Comparison of ENCODE assay signal across 24 cellular contexts in genomic region chr11:46976182-46976854, GRCh38. TPM values are rescaled to one million over a fixed set of nuclear protein-coding genes. Genes with fewer than 3 reads are reported as not detected.
DNase-seq lines count a peak whose midpoint lies in the region; ATAC-seq and TF ChIP-seq lines count a peak whose summit lies in the region.
"Had no signal": no experiment of that assay in that cellular context is flagged by ENCODE, and none has a peak within 500 bp of the region (broad histone marks: within the 10 kb centered on the region; RNA-seq: fewer than 3 reads in every experiment).

No MANE protein-coding gene starts in this region.

- H3K4me3 Mint-ChIP-seq in activated T-helper 17 cell treated with anti-CD3 and anti-CD28 coated beads, Interleukin-2, amount 50 U/mL, for 72 hours, result no peak overlapping the region
- H3K4me3 Mint-ChIP-seq in mesothelial cell of epicardium, result no peak overlapping the region
- no peak overlapping the region for H3K4me3 Mint-ChIP-seq in activated CD8-positive, alpha-beta T cell treated with anti-CD3 and anti-CD28 coated beads, Interleukin-2, amount 10 ng/mL, durations not matched to agents 7 days and 5 days
- H3K4me3 Mint-ChIP-seq: activated CD8-positive, alpha-beta memory T cell treated with anti-CD3 and anti-CD28 coated beads, Interleukin-2, amount 10 ng/mL, durations not matched to agents 7 days and 5 days; activated naive CD8-positive, alpha-beta T cell; IgD-negative memory B cell had no signal

- no peaks in the 10 kb centered on the region for H3K36me3 Mint-ChIP-seq in activated T-helper 17 cell treated with anti-CD3 and anti-CD28 coated beads, Interleukin-2, amount 50 U/mL, for 72 hours (ENCODE audit: low read depth)
- no peaks in the 10 kb centered on the region for H3K36me3 Mint-ChIP-seq in mesothelial cell of epicardium
- H3K36me3 Mint-ChIP-seq in activated CD8-positive, alpha-beta T cell treated with anti-CD3 and anti-CD28 coated beads, Interleukin-2, amount 10 ng/mL, durations not matched to agents 7 days and 5 days (ENCODE audit: low read depth), result no peaks in the 10 kb centered on the region

- H3K27me3 ChIP-seq in A673 (replicated peaks; ENCODE audit: insufficient read depth, low read depth, low read length, poor library complexity), result no peaks in the 10 kb centered on the region
- H3K27me3 ChIP-seq: ascending aorta, testis, vagina had no signal

- H3K4me1 Mint-ChIP-seq in activated T-helper 17 cell treated with anti-CD3 and anti-CD28 coated beads, Interleukin-2, amount 50 U/mL, for 72 hours, result no peaks in the 10 kb centered on the region
- peaks cover 13% of the 10 kb centered on the region for H3K4me1 Mint-ChIP-seq in mesothelial cell of epicardium
- peaks cover 4% of the 10 kb centered on the region for H3K4me1 Mint-ChIP-seq in activated CD8-positive, alpha-beta T cell treated with anti-CD3 and anti-CD28 coated beads, Interleukin-2, amount 10 ng/mL, durations not matched to agents 7 days and 5 days (ENCODE audit: low read depth)

- DNase-seq in A673 (ENCODE audit: low spot score) (no peak), GM13977 (ENCODE audit: low spot score) (peak; percentile 38), mesothelial cell of epicardium (ENCODE audit: low spot score in 2 of 2, unreplicated experiment in 2 of 2) (no peak), kidney tubule cell (ENCODE audit: low spot score) (no peak)
- no peak for DNase-seq in activated CD8-positive, alpha-beta T cell treated with anti-CD3 and anti-CD28 coated beads, Interleukin-2, amount 10 ng/mL, durations not matched to agents 7 days and 5 days
- DNase-seq: ACHN; activated CD8-positive, alpha-beta memory T cell treated with anti-CD3 and anti-CD28 coated beads, Interleukin-2, amount 10 ng/mL, durations not matched to agents 7 days and 5 days; central memory CD4-positive, alpha-beta T cell; GF-D8; GM23248; kidney glomerular epithelial cell; NCI-H1105; NCI-H2227 treated with DMSO at 0.1 percent for 48 hours; testis had no signal

- TF ChIP-seq CTCF in A673 (conservative IDR thresholded peaks at IDR 0.05; ENCODE audit: low read depth, low read length) (no peak), GM13977 (IDR thresholded peaks at IDR 0.05; ENCODE audit: extremely low read depth, insufficient read depth, missing control alignments) (no peak), mesothelial cell of epicardium (IDR thresholded peaks at IDR 0.05; ENCODE audit: unreplicated experiment) (no peak)

- H3K4me1 ChIP-seq in A673 (ENCODE audit: insufficient read depth, low read length, poor library complexity, severe bottlenecking), result peaks cover 27% of the 10 kb centered on the region
- H3K4me1 ChIP-seq: ascending aorta, testis, vagina had no signal

- POLR2A ChIA-PET in A673 (lab: Charles Lee; ENCODE audit: low non-redundant PET), result interaction anchor here (0.6 kb wide), 3 partner anchors 42 to 256 kb away, joined by 3 to 8 read pairs (median 8); no protein-coding TSS in a partner anchor
- POLR2A ChIA-PET in activated CD8-positive, alpha-beta T cell treated with anti-CD3 and anti-CD28 coated beads, Interleukin-2, amount 10 ng/mL, durations not matched to agents 7 days and 5 days (lab: Charles Lee), result no interaction called here

- intact Hi-C loops in A673 (cut with micrococcal nuclease; ENCODE audit: unreplicated experiment), result no loop called here

- no peaks in the 10 kb centered on the region for H3K36me3 ChIP-seq in A673 (ENCODE audit: insufficient read depth, low read length, poor library complexity, severe bottlenecking)
- H3K36me3 ChIP-seq: ascending aorta, vagina had no signal

- no peaks in the 10 kb centered on the region for H3K9me3 ChIP-seq in A673 (ENCODE audit: low read depth, low read length, poor library complexity, severe bottlenecking)
- H3K9me3 ChIP-seq: ascending aorta, testis, vagina had no signal

- in situ Hi-C loops in GM13977 (cut with MboI; ENCODE audit: low pct_unique_long_range_greater_than_20kb, low sequenced_read_pairs, unreplicated experiment), result no loop called here

- CTCF ChIA-PET in A673 (lab: Charles Lee), result no interaction called here
- CTCF ChIA-PET in activated CD8-positive, alpha-beta T cell treated with anti-CD3 and anti-CD28 coated beads, Interleukin-2, amount 10 ng/mL, durations not matched to agents 7 days and 5 days (lab: Charles Lee), result no interaction called here

- BruUV-seq in A673 (replicated peaks; lab: Mats Ljungman, UMichigan), result no TSS peak

- H3K4me3 ChIP-seq in A673 (ENCODE audit: low read depth, low read length, poor library complexity, severe bottlenecking), result no peak overlapping the region
- H3K4me3 ChIP-seq: ascending aorta, GM23248, testis, vagina had no signal

- peak; percentile 65 for ATAC-seq in activated T-helper 17 cell treated with anti-CD3 and anti-CD28 coated beads, Interleukin-2, amount 50 U/mL, for 72 hours (replicated peaks)
- ATAC-seq in HG02763 (IDR thresholded peaks at IDR 0.05; ENCODE audit: unreplicated experiment), result no peak
- ATAC-seq in HG03439 (IDR thresholded peaks at IDR 0.05; ENCODE audit: unreplicated experiment), result no peak
- ATAC-seq in activated CD8-positive, alpha-beta T cell treated with anti-CD3 and anti-CD28 coated beads, Interleukin-2, amount 10 ng/mL, durations not matched to agents 7 days and 5 days, result no peak
- ATAC-seq: activated CD8-positive, alpha-beta memory T cell treated with anti-CD3 and anti-CD28 coated beads, Interleukin-2, amount 10 ng/mL, durations not matched to agents 7 days and 5 days; SK-N-SH treated with all-trans-retinoic acid at 6 μM for 48 hours had no signal

- no peaks in the 10 kb centered on the region for H3K27me3 Mint-ChIP-seq in activated T-helper 17 cell treated with anti-CD3 and anti-CD28 coated beads, Interleukin-2, amount 50 U/mL, for 72 hours
- no peaks in the 10 kb centered on the region for H3K27me3 Mint-ChIP-seq in mesothelial cell of epicardium (ENCODE audit: low read depth)
- no peaks in the 10 kb centered on the region for H3K27me3 Mint-ChIP-seq in activated CD8-positive, alpha-beta T cell treated with anti-CD3 and anti-CD28 coated beads, Interleukin-2, amount 10 ng/mL, durations not matched to agents 7 days and 5 days (ENCODE audit: low read depth)
- H3K27me3 Mint-ChIP-seq: activated CD8-positive, alpha-beta memory T cell treated with anti-CD3 and anti-CD28 coated beads, Interleukin-2, amount 10 ng/mL, durations not matched to agents 7 days and 5 days; activated naive CD8-positive, alpha-beta T cell; IgD-negative memory B cell had no signal

- H3K27ac ChIP-seq in A673 (ENCODE audit: low read depth, low read length, poor library complexity, severe bottlenecking), result peak overlapping the region; percentile 38
- H3K27ac ChIP-seq: ascending aorta, GM23248, RWPE1, testis, vagina had no signal

- no peak overlapping the region for H3K27ac Mint-ChIP-seq in activated T-helper 17 cell treated with anti-CD3 and anti-CD28 coated beads, Interleukin-2, amount 50 U/mL, for 72 hours
- H3K27ac Mint-ChIP-seq in mesothelial cell of epicardium, result peak overlapping the region; percentile 39
- H3K27ac Mint-ChIP-seq in activated CD8-positive, alpha-beta T cell treated with anti-CD3 and anti-CD28 coated beads, Interleukin-2, amount 10 ng/mL, durations not matched to agents 7 days and 5 days, result no peak overlapping the region
- H3K27ac Mint-ChIP-seq: activated CD8-positive, alpha-beta memory T cell treated with anti-CD3 and anti-CD28 coated beads, Interleukin-2, amount 10 ng/mL, durations not matched to agents 7 days and 5 days; activated naive CD8-positive, alpha-beta T cell; activated T-helper 2 cell treated with anti-CD3 and anti-CD28 coated beads, Interferon-gamma antibody, Interleukin-2, Interleukin-4, amounts not matched to agents 10 μg/mL and 5 μg/mL and 100 μg/mL, durations not matched to agents 14 hours and 24 hours and 36 hours; IgD-negative memory B cell had no signal

- H3K9me3 Mint-ChIP-seq in activated T-helper 17 cell treated with anti-CD3 and anti-CD28 coated beads, Interleukin-2, amount 50 U/mL, for 72 hours, result no peaks in the 10 kb centered on the region
- H3K9me3 Mint-ChIP-seq in mesothelial cell of epicardium, result no peaks in the 10 kb centered on the region
- H3K9me3 Mint-ChIP-seq in activated CD8-positive, alpha-beta T cell treated with anti-CD3 and anti-CD28 coated beads, Interleukin-2, amount 10 ng/mL, durations not matched to agents 7 days and 5 days (ENCODE audit: insufficient read depth), result no peaks in the 10 kb centered on the region
- H3K9me3 Mint-ChIP-seq: activated T-helper 2 cell treated with anti-CD3 and anti-CD28 coated beads, Interferon-gamma antibody, Interleukin-2, Interleukin-4, amounts not matched to agents 10 μg/mL and 5 μg/mL and 100 μg/mL, durations not matched to agents 14 hours and 24 hours and 36 hours; IgD-negative memory B cell had no signal

RNA-seq across cellular contexts. Expression of gene CSTPP1, which starts 39.8 kb away (rescaled TPM):
- total RNA-seq in A673 (2021), result 79.3 and 89.7 TPM in 2 replicates
- total RNA-seq in activated T-helper 17 cell treated with anti-CD3 and anti-CD28 coated beads, Interleukin-2, amount 50 U/mL, for 72 hours, result 10 to 100 TPM; 15.2 to 19.4 TPM
- total RNA-seq in mesothelial cell of epicardium, result 42.9 to 44.7 TPM (median 44.0 TPM) in 3 replicates
- total RNA-seq in activated CD8-positive, alpha-beta T cell treated with anti-CD3 and anti-CD28 coated beads, Interleukin-2, amount 10 ng/mL, durations not matched to agents 7 days and 5 days, result 10 to 100 TPM; 15.6 to 15.8 TPM

RNA-seq across cellular contexts. Expression of gene LRP4, which starts 58.0 kb away (rescaled TPM):
- 31.8 and 39.6 TPM in 2 replicates for total RNA-seq in A673 (2021)
- total RNA-seq in activated T-helper 17 cell treated with anti-CD3 and anti-CD28 coated beads, Interleukin-2, amount 50 U/mL, for 72 hours, result under 1 TPM; 0.08 to 0.11 TPM
- total RNA-seq in mesothelial cell of epicardium, result 26.2 to 29.2 TPM (median 26.8 TPM) in 3 replicates
- not detected for total RNA-seq in activated CD8-positive, alpha-beta T cell treated with anti-CD3 and anti-CD28 coated beads, Interleukin-2, amount 10 ng/mL, durations not matched to agents 7 days and 5 days

Comparison
In these comparisons a context has a peak if more than half of its experiments do, and no peak if none do; other contexts are left out.
1. RNA of gene LRP4, which starts 58.0 kb away (total RNA-seq): 31.8 to 39.6 TPM in A673 and 26.2 to 29.2 TPM in mesothelial cell of epicardium; not detected in activated CD8-positive, alpha-beta T cell treated with anti-CD3 and anti-CD28 coated beads, Interleukin-2, amount 10 ng/mL, durations not matched to agents 7 days and 5 days and 0.08 to 0.11 TPM in activated T-helper 17 cell treated with anti-CD3 and anti-CD28 coated beads, Interleukin-2, amount 50 U/mL, for 72 hours; every median in the first group is over 10 times any median in the second.